In the genomic region with DNA sequence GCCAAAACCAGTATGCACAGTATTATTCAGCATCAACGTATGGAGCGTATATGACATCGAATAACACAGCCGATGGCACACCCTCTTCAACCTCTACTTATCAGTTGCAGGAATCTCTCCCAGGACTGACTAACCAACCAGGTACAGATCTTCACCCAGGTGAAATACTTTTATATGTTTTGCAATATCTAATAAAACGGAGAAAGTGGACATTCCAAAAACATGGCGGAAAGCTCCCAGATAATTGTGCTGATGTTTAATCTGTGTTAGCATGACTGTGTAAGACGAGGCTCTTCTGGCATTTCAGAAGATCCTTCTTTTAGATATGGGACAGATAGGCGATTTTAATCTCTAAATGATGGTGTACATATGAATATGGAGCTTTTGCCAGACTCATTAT, we compare ENCODE assay signal across 30 cellular contexts.
"Had no signal": no experiment of that assay in that cellular context is flagged by ENCODE, and none has a peak within 500 bp of the region (broad histone marks: within the 10 kb centered on the region; RNA-seq: fewer than 3 reads in every experiment).

No MANE protein-coding gene starts in this region.

- H3K4me3 Mint-ChIP-seq: natural killer cell; nephron; neural progenitor cell; stimulated activated memory B cell treated with anti-CD40 and anti-IgM and Interleukin-4, amounts not matched to agents 10 μg/mL and 1 μg/mL and 100 μg/mL, for 72 hours; stimulated activated naive CD8-positive, alpha-beta T cell treated with anti-CD3 and anti-CD28 coated beads, Interleukin-15, amount 100 ng/mL, for 72 hours had no signal

- H3K27me3 Mint-ChIP-seq: progenitor cell of endocrine pancreas; stimulated activated naive CD8-positive, alpha-beta T cell treated with anti-CD3 and anti-CD28 coated beads, Interleukin-15, amount 100 ng/mL, for 72 hours had no signal

- DNase-seq: natural killer cell; occipital lobe; ovary; posterior cingulate gyrus; psoas muscle; right cardiac atrium; right lobe of liver; sigmoid colon; small intestine; spleen; stimulated activated CD4-positive, alpha-beta T cell treated with anti-CD3 and anti-CD28 coated beads, Interleukin-12 subunit alpha, Interleukin-12 subunit beta, amount 100 ng/mL, for 4 hours; stimulated activated CD4-positive, alpha-beta T cell treated with anti-CD3 and anti-CD28 coated beads, Interleukin-1b, Interleukin-23, amount 100 ng/mL, for 48 hours; stimulated activated CD4-positive, alpha-beta T cell treated with anti-CD3 and anti-CD28 coated beads, Interleukin-4, amount 100 ng/mL, for 1 hour; stimulated activated CD4-positive, alpha-beta T cell treated with anti-CD3 and anti-CD28 coated beads, Interleukin-4, amount 100 ng/mL, for 4 hours; stimulated activated CD8-positive, alpha-beta memory T cell treated with anti-CD3 and anti-CD28 coated beads, Interleukin-4, amount 100 ng/mL, for 48 hours; stimulated activated naive CD4-positive, alpha-beta T cell; stimulated activated naive CD8-positive, alpha-beta T cell treated with anti-CD3 and anti-CD28 coated beads, Interleukin-15, amount 100 ng/mL, for 72 hours; stimulated activated naive CD8-positive, alpha-beta T cell treated with anti-CD3 and anti-CD28 coated beads, Interleukin-15, Interleukin-2, amounts not matched to agents 100 U/mL and 50 U/mL, for 24 hours; substantia nigra; testis; tibial artery; transverse colon; upper lobe of left lung had no signal

- H3K9ac ChIP-seq: neural progenitor cell, parathyroid adenoma had no signal

- H3K4me3 ChIP-seq: neural progenitor cell, ovary, psoas muscle, right lobe of liver, sigmoid colon, spleen, suprapubic skin, testis, tibial artery, transverse colon, upper lobe of left lung, vagina had no signal

- H3K4me1 Mint-ChIP-seq: natural killer cell; neural progenitor cell; stimulated activated memory B cell treated with anti-CD40 and anti-IgM and Interleukin-4, amounts not matched to agents 10 μg/mL and 1 μg/mL and 100 μg/mL, for 72 hours; stimulated activated naive CD8-positive, alpha-beta T cell treated with anti-CD3 and anti-CD28 coated beads, Interleukin-15, amount 100 ng/mL, for 72 hours had no signal

- H3K79me2 ChIP-seq: parathyroid adenoma had no signal

- H3K36me3 Mint-ChIP-seq: natural killer cell; neural progenitor cell; stimulated activated memory B cell treated with anti-CD40 and anti-IgM and Interleukin-4, amounts not matched to agents 10 μg/mL and 1 μg/mL and 100 μg/mL, for 72 hours had no signal

- H3K4me1 ChIP-seq: parathyroid adenoma, psoas muscle, sigmoid colon, spleen, suprapubic skin, testis, tibial artery, transverse colon, upper lobe of left lung, vagina had no signal

- H3K4me2 ChIP-seq: neural progenitor cell had no signal

- ATAC-seq: natural killer cell; psoas muscle; right cardiac atrium; right lobe of liver; stimulated activated memory B cell treated with anti-CD40 and anti-IgM and Interleukin-4, amounts not matched to agents 10 μg/mL and 1 μg/mL and 100 μg/mL, for 72 hours; stimulated activated naive CD8-positive, alpha-beta T cell treated with anti-CD3 and anti-CD28 coated beads, Interleukin-15, amount 100 ng/mL, for 72 hours; stimulated activated naive CD8-positive, alpha-beta T cell treated with anti-CD3 and anti-CD28 coated beads, Interleukin-15, Interleukin-2, amounts not matched to agents 100 U/mL and 50 U/mL, for 24 hours had no signal

- H3K9me3 Mint-ChIP-seq: neural progenitor cell; stimulated activated memory B cell treated with anti-CD40 and anti-IgM and Interleukin-4, amounts not matched to agents 10 μg/mL and 1 μg/mL and 100 μg/mL, for 72 hours; stimulated activated naive CD8-positive, alpha-beta T cell treated with anti-CD3 and anti-CD28 coated beads, Interleukin-15, amount 100 ng/mL, for 72 hours had no signal

- H3K36me3 ChIP-seq: neural progenitor cell, ovary, right lobe of liver, sigmoid colon, spleen, suprapubic skin, tibial artery, transverse colon, upper lobe of left lung, vagina had no signal

- H3K9me3 ChIP-seq: ovary, right lobe of liver, sigmoid colon, spleen, suprapubic skin, testis, tibial artery, transverse colon, upper lobe of left lung, vagina had no signal

- H3K27ac Mint-ChIP-seq: natural killer cell; nephron; neural progenitor cell; progenitor cell of endocrine pancreas; stimulated activated memory B cell treated with anti-CD40 and anti-IgM and Interleukin-4, amounts not matched to agents 10 μg/mL and 1 μg/mL and 100 μg/mL, for 72 hours; stimulated activated naive CD8-positive, alpha-beta T cell treated with anti-CD3 and anti-CD28 coated beads, Interleukin-15, amount 100 ng/mL, for 72 hours had no signal

- H3K27me3 ChIP-seq: neural progenitor cell, ovary, right lobe of liver, sigmoid colon, spleen, suprapubic skin, testis, tibial artery, transverse colon, upper lobe of left lung, vagina had no signal

- H2AFZ ChIP-seq: neural progenitor cell, parathyroid adenoma had no signal

- H3K27ac ChIP-seq: neural progenitor cell, ovary, parathyroid adenoma, psoas muscle, right lobe of liver, sigmoid colon, spleen, suprapubic skin, testis, tibial artery, transverse colon, upper lobe of left lung, vagina had no signal
